8 cellular contexts compared by ENCODE assay signal in genomic region chr12:57782608-57783465, GRCh38. TPM values are rescaled to one million over a fixed set of nuclear protein-coding genes. Genes with fewer than 3 reads are reported as not detected.
DNase-seq lines count a peak whose midpoint lies in the region; ATAC-seq and TF ChIP-seq lines count a peak whose summit lies in the region.

TSS of gene TSFM (plus strand) at chr12:57782787. CDS start at chr12:57782802, 15 bp downstream.

- no peaks in the 10 kb centered on the region for H3K27me3 ChIP-seq in BE2C

- peak; percentile 89 for ATAC-seq in HG03432 (IDR thresholded peaks at IDR 0.05; ENCODE audit: unreplicated experiment)

- peak; percentile 95 for TF ChIP-seq CTCF in BE2C (IDR thresholded peaks at IDR 0.05; ENCODE audit: low read depth, low read length)
- TF ChIP-seq CTCF in choroid plexus epithelial cell (conservative IDR thresholded peaks at IDR 0.05; ENCODE audit: low read depth, low read length): peak; percentile 89

- peak; percentile 97 for DNase-seq in BE2C
- peak; percentile 94 for DNase-seq in NCI-H460 (ENCODE audit: extremely low read depth, low read depth)
- peak; percentile 96 to 98 for DNase-seq in activated CD4-positive, alpha-beta T cell treated with anti-CD3 and anti-CD28 coated beads for 24 hours (ENCODE audit: low read depth in 2 of 2)
- DNase-seq in choroid plexus epithelial cell (ENCODE audit: low read depth): peak; percentile 96
- peak; percentile 91 for DNase-seq in kidney tubule cell (ENCODE audit: low spot score)
- peak; percentile 97 for DNase-seq in stimulated activated CD4-positive, alpha-beta T cell treated with anti-CD3 and anti-CD28 coated beads, Interleukin-1b, Interleukin-23, amount 100 ng/mL, for 4 hours (ENCODE audit: low read depth in 2 of 2)

- peak; percentile 90 for TF ChIP-seq POLR2A in GM19099 (IDR thresholded peaks at IDR 0.05; ENCODE audit: extremely low read depth, insufficient read length, low read depth)

- H3K4me1 ChIP-seq in BE2C: no peaks in the 10 kb centered on the region

- peaks cover 28% of the 10 kb centered on the region for H3K36me3 ChIP-seq in BE2C

- H3K4me3 ChIP-seq in BE2C (ENCODE audit: low read depth, low read length): peak within 1 kb of the TSS; percentile 100
- peak within 1 kb of the TSS; percentile 91 for H3K4me3 ChIP-seq in choroid plexus epithelial cell (ENCODE audit: low read depth, low read length)

- H3K9me3 ChIP-seq in BE2C: no peaks in the 10 kb centered on the region

RNA-seq across cellular contexts. Expression of gene TSFM, which starts in this region (rescaled TPM):
- 50.5 TPM for polyA plus RNA-seq in BE2C (2012; ENCODE audit: insufficient read depth, insufficient read length, low read depth)
- 42.2 and 53.8 TPM in 2 replicates for total RNA-seq in NCI-H460 (2014; rRNA removed; shearing (Covaris generic))
- polyA plus RNA-seq in NCI-H460 (2014; cell fraction: nucleus; rRNA removed): 48.3 and 58.3 TPM in 2 replicates

Comparison
In these comparisons a context has a peak if more than half of its experiments do, and no peak if none do; other contexts are left out.
1. Peak in every context shown above with its lines: DNase-seq, ATAC-seq and H3K4me3 ChIP-seq.